9 cellular contexts compared by ENCODE assay signal in the genomic region with DNA sequence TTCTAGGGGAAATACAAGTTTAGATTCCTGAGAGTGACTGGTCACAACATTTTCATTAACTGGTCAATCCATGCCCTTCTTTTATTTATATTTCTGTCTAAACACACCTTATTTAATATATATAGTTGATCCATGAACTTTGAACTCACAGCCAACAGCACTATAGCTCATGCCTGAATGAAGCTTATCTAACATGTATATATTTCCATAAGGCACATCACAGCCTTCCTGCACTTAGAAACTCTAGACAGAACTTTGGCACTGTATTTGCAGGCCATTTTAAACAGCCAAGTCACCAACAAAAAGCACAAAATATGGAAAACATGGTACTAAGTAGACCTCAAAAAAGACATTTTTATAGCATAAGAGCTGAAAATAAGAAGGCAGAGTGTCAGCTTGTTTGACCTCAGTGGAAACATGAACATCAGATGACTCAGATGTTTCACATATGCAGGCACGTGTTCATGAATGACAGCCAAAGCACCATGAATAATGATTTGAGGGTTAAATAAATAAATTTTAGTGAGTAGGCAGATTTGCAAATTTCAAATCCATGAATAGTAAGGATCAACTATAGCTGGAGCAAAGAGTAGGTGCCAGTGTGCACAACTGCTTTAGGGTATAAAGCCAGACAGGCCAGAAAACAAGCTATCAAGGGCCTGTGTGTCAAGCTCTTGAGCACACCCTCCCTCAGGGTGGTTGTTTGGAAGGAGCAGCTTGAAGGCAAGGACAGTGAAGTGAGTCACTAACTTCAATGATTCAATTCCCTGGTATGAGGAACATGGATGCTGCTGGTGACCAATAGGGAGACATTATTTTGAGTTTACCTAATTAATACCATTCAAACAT.
DNase-seq lines count a peak whose midpoint lies in the region; ATAC-seq and TF ChIP-seq lines count a peak whose summit lies in the region.
"Had no signal": no experiment of that assay in that cellular context is flagged by ENCODE, and none has a peak within 500 bp of the region (broad histone marks: within the 10 kb centered on the region; RNA-seq: fewer than 3 reads in every experiment).

No MANE protein-coding gene starts in this region.

- no peak overlapping the region for H4K8ac ChIP-seq in mesendoderm (ENCODE audit: low read depth, low read length)

- no peak overlapping the region for H3K4me2 ChIP-seq in mesendoderm (ENCODE audit: low read length)

- H3K9ac ChIP-seq in mesendoderm (ENCODE audit: low read length), result no peak overlapping the region

- no peaks in the 10 kb centered on the region for H3K9me3 ChIP-seq in body of pancreas

- peaks cover 5% of the 10 kb centered on the region for H3K4me1 ChIP-seq in body of pancreas
- no peaks in the 10 kb centered on the region for H3K4me1 ChIP-seq in mesendoderm (ENCODE audit: control insufficient read depth, low read depth, low read length)

- ATAC-seq in HG03520 (IDR thresholded peaks at IDR 0.05; ENCODE audit: unreplicated experiment) (peak; percentile 39), body of pancreas (peak; percentile 77), HG03045 (IDR thresholded peaks at IDR 0.05; ENCODE audit: unreplicated experiment) (no peak)

- no peaks in the 10 kb centered on the region for H3K27me3 Mint-ChIP-seq in Calu3 (ENCODE audit: unreplicated experiment)

- no peaks in the 10 kb centered on the region for H3K36me3 ChIP-seq in body of pancreas (replicated peaks in 1 of 2; ENCODE audit: insufficient read depth in 1 of 2, low read depth in 2 of 2)
- no peaks in the 10 kb centered on the region for H3K36me3 ChIP-seq in mesendoderm (ENCODE audit: control insufficient read depth, insufficient read depth, low read length)

- H2AK5ac ChIP-seq in mesendoderm (ENCODE audit: low read length), result no peak overlapping the region

- H3K27ac Mint-ChIP-seq in Calu3 (ENCODE audit: unreplicated experiment), result peak overlapping the region; percentile 89

- no peak overlapping the region for H3K4ac ChIP-seq in mesendoderm (ENCODE audit: low read depth, low read length)

- no peaks in the 10 kb centered on the region for H3K27me3 ChIP-seq in body of pancreas
- H3K27me3 ChIP-seq in mesendoderm (ENCODE audit: insufficient read depth, low read length, poor library complexity), result no peaks in the 10 kb centered on the region

- intact Hi-C loops in Calu3 (cut with micrococcal nuclease; ENCODE audit: unreplicated experiment), result loop anchor here (1.0 to 5.0 kb wide), 3 partner anchors 44 to 231 kb away; partner anchors contain the start of gene SNX14
- intact Hi-C loops in body of pancreas (cut with DNase I), result no loop called here

- WGBS in body of pancreas, 2 donors, result 0 to 33% methylated on average over 1 of the region's 1 CpG
- no CpG with 5 or more reads among the region's 1 CpG for WGBS in mesendoderm (ENCODE audit: extremely low coverage, insufficient coverage, low lambda C conversion rate)

- peaks cover 9% of the 10 kb centered on the region for H3K36me3 Mint-ChIP-seq in Calu3 (ENCODE audit: insufficient read depth, unreplicated experiment)
- H3K36me3 Mint-ChIP-seq: activated naive CD4-positive, alpha-beta T cell treated with anti-CD3 and anti-CD28 coated beads, Interleukin-2, amount 50 U/mL, for 72 hours had no signal

- H3K4me3 ChIP-seq in body of pancreas, result no peak overlapping the region
- no peak overlapping the region for H3K4me3 ChIP-seq in mesendoderm (ENCODE audit: low read length)

- no peak for TF ChIP-seq POLR2A in body of pancreas (IDR thresholded peaks at IDR 0.05)

- no peaks in the 10 kb centered on the region for H3K9me3 Mint-ChIP-seq in Calu3 (ENCODE audit: low read depth, unreplicated experiment)
- H3K9me3 Mint-ChIP-seq: activated naive CD4-positive, alpha-beta T cell treated with anti-CD3 and anti-CD28 coated beads, Interleukin-2, amount 50 U/mL, for 72 hours had no signal

- H3K23ac ChIP-seq in mesendoderm (ENCODE audit: low read length), result no peak overlapping the region

- no peak overlapping the region for H3K18ac ChIP-seq in mesendoderm (ENCODE audit: low read length)

- no TSS peak for BruUV-seq in Calu3 (replicated peaks; lab: Mats Ljungman, UMichigan)

- H3K56ac ChIP-seq in mesendoderm (ENCODE audit: low read length), result no peak overlapping the region

- peaks cover 47% of the 10 kb centered on the region for H3K4me1 Mint-ChIP-seq in Calu3 (ENCODE audit: low read depth, unreplicated experiment)

- DNase-seq in Calu3 (peak; percentile 72), body of pancreas (peak in 1 of 4 donors; percentile 12), mesendoderm (peak; percentile 73), hypothalamus (lab: John Stamatoyannopoulos, UW) (no peak), GM19240 (ENCODE audit: insufficient read length, low spot score) (no peak)
- no peak for DNase-seq in activated effector memory CD4-positive, alpha-beta T cell treated with anti-CD3 and anti-CD28 coated beads, Interleukin-2, amount 50 U/mL, for 16 hours

- TF ChIP-seq CTCF in Calu3 (IDR thresholded peaks at IDR 0.05; ENCODE audit: unreplicated experiment) (no peak), body of pancreas (IDR thresholded peaks at IDR 0.05) (no peak)

- no peak overlapping the region for H2BK5ac ChIP-seq in mesendoderm (ENCODE audit: low read length)

- no peak overlapping the region for H2BK15ac ChIP-seq in mesendoderm (replicated peaks; ENCODE audit: low read depth)

- CTCF ChIA-PET in Calu3 (lab: Charles Lee), result interaction anchor here (0.7 to 3.7 kb wide), 10 partner anchors 30 to 134 kb away, joined by 3 to 20 read pairs (median 4); partner anchors contain the start of gene NT5E

- no peak overlapping the region for H4K5ac ChIP-seq in mesendoderm (ENCODE audit: low read length)

- no peaks in the 10 kb centered on the region for H3K79me1 ChIP-seq in mesendoderm (ENCODE audit: low read length)

- no peaks in the 10 kb centered on the region for H3K79me2 ChIP-seq in mesendoderm (ENCODE audit: control insufficient read depth, insufficient read depth, low read length)

- H3K27ac ChIP-seq in body of pancreas (no peak overlapping the region), mesendoderm (ENCODE audit: low read depth, low read length) (no peak overlapping the region)

- no peak overlapping the region for H3K4me3 Mint-ChIP-seq in Calu3 (ENCODE audit: low read depth, unreplicated experiment)

- H2BK120ac ChIP-seq in mesendoderm (ENCODE audit: low read depth, low read length), result no peak overlapping the region

Comparison
In these comparisons a context has a peak if more than half of its experiments do, and no peak if none do; other contexts are left out.
1. DNase-seq: peak in Calu3 (single experiment) and mesendoderm (single experiment); none in hypothalamus (0 of 51), activated effector memory CD4-positive, alpha-beta T cell treated with anti-CD3 and anti-CD28 coated beads, Interleukin-2, amount 50 U/mL, for 16 hours (single experiment) and GM19240 (single experiment).